In the genomic region with DNA sequence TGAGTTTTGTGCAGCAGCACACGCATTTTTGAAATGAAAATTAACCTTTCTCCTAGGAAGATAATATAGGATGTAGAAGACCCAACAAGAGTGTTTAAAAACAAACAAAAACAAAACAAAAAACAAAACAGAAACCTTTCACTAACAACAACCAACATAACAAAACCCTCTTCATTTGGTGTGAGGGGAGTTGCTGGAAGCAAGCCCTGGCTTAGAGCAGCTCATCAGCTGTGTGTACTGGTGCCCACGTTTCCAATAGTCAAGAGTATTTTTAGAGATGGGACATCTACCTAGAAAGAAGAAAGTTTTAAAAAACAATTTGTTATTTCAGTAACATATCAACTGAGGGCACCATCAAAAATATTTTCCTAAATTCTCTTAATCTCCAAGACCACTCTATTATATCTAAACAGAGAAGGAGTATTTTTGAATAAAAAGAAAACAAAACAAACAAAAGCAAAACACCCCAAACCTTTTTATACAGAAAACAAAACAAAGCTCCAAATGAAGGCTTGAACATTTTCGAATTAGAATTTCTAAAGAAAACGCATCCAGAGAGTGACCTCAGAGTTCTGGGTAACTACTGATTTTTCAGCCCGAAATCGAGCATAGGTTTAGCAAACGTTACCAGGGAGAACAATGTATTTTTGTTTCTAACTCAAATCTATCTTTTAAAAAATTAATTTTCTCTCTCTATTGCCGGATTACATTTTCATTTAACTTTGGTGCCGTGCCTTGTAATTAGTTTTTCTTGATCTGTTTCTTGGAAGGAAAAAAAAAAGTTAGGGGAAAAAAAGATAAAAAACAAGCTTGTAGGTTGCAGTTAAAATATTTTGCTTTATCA, we compare ENCODE assay signal across 9 cellular contexts.
DNase-seq lines count a peak whose midpoint lies in the region; ATAC-seq, FAIRE-seq and TF ChIP-seq lines count a peak whose summit lies in the region.
"Had no signal": no experiment of that assay in that cellular context is flagged by ENCODE, and none has a peak within 500 bp of the region (broad histone marks: within the 10 kb centered on the region; RNA-seq: fewer than 3 reads in every experiment).

No MANE protein-coding gene starts in this region.

- no peak for FAIRE-seq in astrocyte (lab: Jason Lieb, UNC)

- POLR2A ChIA-PET in CD4-positive, alpha-beta T cell (lab: Charles Lee), result interaction anchor here (1.3 kb wide), 1 partner anchor 408 kb away, joined by 4 read pairs; the partner anchor contains the start of gene DDX18

- H2AFZ ChIP-seq in astrocyte (ENCODE audit: low read depth, low read length), result peak overlapping the region; percentile 72

- peaks cover 62% of the 10 kb centered on the region for H3K27me3 ChIP-seq in CD4-positive, alpha-beta T cell (ENCODE audit: control insufficient read depth, insufficient read depth, low read length)
- peaks cover 59% of the 10 kb centered on the region for H3K27me3 ChIP-seq in astrocyte (ENCODE audit: insufficient read depth, low read length)

- H3K4me2 ChIP-seq in astrocyte (ENCODE audit: low read length), result peak overlapping the region; percentile 90

- H3K27me3 Mint-ChIP-seq in CD4-positive, alpha-beta T cell, result peaks cover 80% of the 10 kb centered on the region
- H3K27me3 Mint-ChIP-seq in astrocyte (ENCODE audit: low read depth, unreplicated experiment), result peaks cover 37% of the 10 kb centered on the region
- H3K27me3 Mint-ChIP-seq in natural killer cell treated with Interleukin-12 subunit alpha and Interleukin-12 subunit beta and Interleukin-15 and Interleukin-18, amount 100 ng/mL, for 72 hours, result peaks cover 48 to 56% of the 10 kb centered on the region in 2 donors
- peaks cover 76% of the 10 kb centered on the region for H3K27me3 Mint-ChIP-seq in chondrocyte (ENCODE audit: low read depth)

- H3K36me3 ChIP-seq in astrocyte (ENCODE audit: insufficient read depth, low read length), result no peaks in the 10 kb centered on the region

- ATAC-seq in CD4-positive, alpha-beta T cell (ENCODE audit: poor library complexity), result no peak
- peak; percentile 28 for ATAC-seq in HG02798 (IDR thresholded peaks at IDR 0.05; ENCODE audit: poor library complexity, unreplicated experiment)
- ATAC-seq in natural killer cell treated with Interleukin-12 subunit alpha and Interleukin-12 subunit beta and Interleukin-15 and Interleukin-18, amount 100 ng/mL, for 72 hours, result no peak
- no peak for ATAC-seq in HG02973 (IDR thresholded peaks at IDR 0.05; ENCODE audit: unreplicated experiment)
- no peak for ATAC-seq in GM18498 (IDR thresholded peaks at IDR 0.05; ENCODE audit: unreplicated experiment)
- ATAC-seq in HG02610 (IDR thresholded peaks at IDR 0.05; ENCODE audit: unreplicated experiment), result no peak

- no peak overlapping the region for H3K27ac Mint-ChIP-seq in CD4-positive, alpha-beta T cell
- H3K27ac Mint-ChIP-seq in astrocyte (ENCODE audit: unreplicated experiment) (peak overlapping the region; percentile 53), chondrocyte (ENCODE audit: unreplicated experiment) (no peak overlapping the region)
- H3K27ac Mint-ChIP-seq in natural killer cell treated with Interleukin-12 subunit alpha and Interleukin-12 subunit beta and Interleukin-15 and Interleukin-18, amount 100 ng/mL, for 72 hours, result peak overlapping the region; percentile 85 to 91

- H3K9me3 Mint-ChIP-seq in CD4-positive, alpha-beta T cell, result no peaks in the 10 kb centered on the region
- H3K9me3 Mint-ChIP-seq in astrocyte (ENCODE audit: unreplicated experiment), result peaks cover 2% of the 10 kb centered on the region
- H3K9me3 Mint-ChIP-seq in natural killer cell treated with Interleukin-12 subunit alpha and Interleukin-12 subunit beta and Interleukin-15 and Interleukin-18, amount 100 ng/mL, for 72 hours, result no peaks in the 10 kb centered on the region
- H3K9me3 Mint-ChIP-seq in chondrocyte (ENCODE audit: low read depth), result no peaks in the 10 kb centered on the region

- no peaks in the 10 kb centered on the region for H3K36me3 Mint-ChIP-seq in CD4-positive, alpha-beta T cell (ENCODE audit: low read depth)
- H3K36me3 Mint-ChIP-seq in astrocyte (ENCODE audit: low read depth, unreplicated experiment) (no peaks in the 10 kb centered on the region), chondrocyte (ENCODE audit: low read depth) (peaks cover 4% of the 10 kb centered on the region)
- H3K36me3 Mint-ChIP-seq in natural killer cell treated with Interleukin-12 subunit alpha and Interleukin-12 subunit beta and Interleukin-15 and Interleukin-18, amount 100 ng/mL, for 72 hours, result no peaks in the 10 kb centered on the region

- H3K4me1 ChIP-seq in astrocyte (ENCODE audit: insufficient read depth, low read length), result no peaks in the 10 kb centered on the region

- peak overlapping the region; percentile 58 for H3K9ac ChIP-seq in astrocyte (ENCODE audit: low read length)

- H3K27ac ChIP-seq in CD4-positive, alpha-beta T cell (ENCODE audit: low read depth, low read length), result no peak overlapping the region
- no peak overlapping the region for H3K27ac ChIP-seq in astrocyte (ENCODE audit: low read depth, low read length)

- no peak for TF ChIP-seq CTCF in CD4-positive, alpha-beta T cell (IDR thresholded peaks at IDR 0.05)
- TF ChIP-seq CTCF in astrocyte (IDR thresholded peaks at IDR 0.05; ENCODE audit: insufficient read depth, low read depth, low read length) (no peak), chondrocyte (IDR thresholded peaks at IDR 0.05) (no peak)

- H3K9me3 ChIP-seq in CD4-positive, alpha-beta T cell (ENCODE audit: control insufficient read depth, low read length), result no peaks in the 10 kb centered on the region
- no peaks in the 10 kb centered on the region for H3K9me3 ChIP-seq in astrocyte (ENCODE audit: insufficient read depth, low read depth, low read length)

- intact Hi-C loops in CD4-positive, alpha-beta T cell (cut with DNase I, micrococcal nuclease), result loop anchor here (1.0 to 10.0 kb wide), 5 partner anchors 632 to 1252 kb away; partner anchors contain the start of genes C2orf76 (in 1 of the 2) and DBI (in 1 of the 2)

- no peak for DNase-seq in CD4-positive, alpha-beta T cell
- DNase-seq in astrocyte (ENCODE audit: low read depth) (no peak), chondrocyte (ENCODE audit: low spot score) (no peak)
- DNase-seq in natural killer cell treated with Interleukin-12 subunit alpha and Interleukin-12 subunit beta and Interleukin-15 and Interleukin-18, amount 100 ng/mL, for 72 hours (ENCODE audit: low spot score), result no peak
- DNase-seq: left cardiac atrium had no signal

- peaks cover 28% of the 10 kb centered on the region for H3K4me1 Mint-ChIP-seq in CD4-positive, alpha-beta T cell (ENCODE audit: low read depth)
- H3K4me1 Mint-ChIP-seq in astrocyte (ENCODE audit: low read depth, unreplicated experiment) (peaks cover 4% of the 10 kb centered on the region), chondrocyte (ENCODE audit: low read depth) (peaks cover 9% of the 10 kb centered on the region)
- peaks cover 23 to 41% of the 10 kb centered on the region in 2 donors for H3K4me1 Mint-ChIP-seq in natural killer cell treated with Interleukin-12 subunit alpha and Interleukin-12 subunit beta and Interleukin-15 and Interleukin-18, amount 100 ng/mL, for 72 hours (ENCODE audit: low read depth in 2 of 2)

- H3K4me3 Mint-ChIP-seq in CD4-positive, alpha-beta T cell, result peak overlapping the region; percentile 86
- H3K4me3 Mint-ChIP-seq in astrocyte (ENCODE audit: unreplicated experiment), result peak overlapping the region; percentile 85
- H3K4me3 Mint-ChIP-seq in natural killer cell treated with Interleukin-12 subunit alpha and Interleukin-12 subunit beta and Interleukin-15 and Interleukin-18, amount 100 ng/mL, for 72 hours, result peak overlapping the region; percentile 91
- no peak overlapping the region for H3K4me3 Mint-ChIP-seq in chondrocyte (ENCODE audit: unreplicated experiment)

- CTCF ChIA-PET in CD4-positive, alpha-beta T cell (lab: Charles Lee), result interaction anchor here (1.2 to 2.0 kb wide), 6 partner anchors 11 to 640 kb away, joined by 3 to 11 read pairs (median 4); no protein-coding TSS in a partner anchor

- H3K4me3 ChIP-seq in astrocyte (ENCODE audit: insufficient read depth, low read depth, low read length), result peak overlapping the region; percentile 49

- no peaks in the 10 kb centered on the region for H3K79me2 ChIP-seq in astrocyte (ENCODE audit: insufficient read depth, low read length)

- no peaks in the 10 kb centered on the region for H4K20me1 ChIP-seq in astrocyte (ENCODE audit: insufficient read depth, low read length)

Comparison
In these comparisons a context has a peak if more than half of its experiments do, and no peak if none do; other contexts are left out.
1. H3K27ac Mint-ChIP-seq: peak in astrocyte (single experiment) and natural killer cell treated with Interleukin-12 subunit alpha and Interleukin-12 subunit beta and Interleukin-15 and Interleukin-18, amount 100 ng/mL, for 72 hours (2 of 2); none in CD4-positive, alpha-beta T cell (single experiment) and chondrocyte (single experiment).